In the genomic region with DNA sequence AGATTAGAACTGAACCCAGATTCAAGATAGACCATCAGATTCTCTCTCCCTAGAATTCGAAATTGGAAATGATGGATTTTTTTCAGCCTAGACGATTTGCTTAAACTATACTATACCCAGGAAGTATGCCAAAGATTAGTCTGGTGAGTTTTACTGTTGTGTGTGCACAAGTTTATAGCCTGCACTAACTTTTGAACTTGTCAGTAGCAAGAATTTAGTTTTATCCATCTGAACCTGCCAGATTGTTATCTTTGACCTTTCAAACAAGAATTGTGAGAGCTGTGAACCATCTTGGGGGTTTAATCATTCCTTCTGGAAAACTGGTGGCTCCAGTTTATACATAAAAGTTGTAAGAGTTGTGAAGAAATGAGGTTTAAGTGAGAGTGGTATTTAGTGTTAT, we compare ENCODE assay signal across 14 cellular contexts.
A peak's percentile ranks its signal among the peaks of the same experiment; 100 is the strongest.
DNase-seq lines count a peak whose midpoint lies in the region; ATAC-seq and TF ChIP-seq lines count a peak whose summit lies in the region.
"Had no signal": no experiment of that assay in that cellular context is flagged by ENCODE, and none has a peak within 500 bp of the region (broad histone marks: within the 10 kb centered on the region; RNA-seq: fewer than 3 reads in every experiment).

No MANE protein-coding gene starts in this region.

- no peaks in the 10 kb centered on the region for H3K36me3 Mint-ChIP-seq in nephron (ENCODE audit: low read depth)

- no peak overlapping the region for H3K4me3 ChIP-seq in transverse colon
- H3K4me3 ChIP-seq: GM12878, GM23338 had no signal

- no peak overlapping the region for H3K4me3 Mint-ChIP-seq in nephron
- H3K4me3 Mint-ChIP-seq: B cell; CD4-positive, alpha-beta T cell; GM23338 had no signal

- peak overlapping the region; percentile 38 to 48 (median 44) for H3K27ac Mint-ChIP-seq in nephron
- H3K27ac Mint-ChIP-seq: B cell; CD4-positive, alpha-beta T cell; GM23338 had no signal

- no peak for TF ChIP-seq EP300 in transverse colon (IDR thresholded peaks at IDR 0.05; ENCODE audit: low read depth)

- H3K9me3 ChIP-seq in transverse colon: no peaks in the 10 kb centered on the region

- H3K27me3 Mint-ChIP-seq in nephron (ENCODE audit: low read depth): no peaks in the 10 kb centered on the region

- H3K9me3 Mint-ChIP-seq in nephron: peaks cover 4% of the 10 kb centered on the region
- H3K9me3 Mint-ChIP-seq: CD4-positive, alpha-beta T cell; GM23338 had no signal

- peak; percentile 91 for ATAC-seq in left colon
- ATAC-seq: HepG2 had no signal

- no peaks in the 10 kb centered on the region for H3K36me3 ChIP-seq in transverse colon

- intact Hi-C loops in left colon (cut with DNase I, micrococcal nuclease) (no loop called here), transverse colon (cut with DNase I; ENCODE audit: low total_unique reads) (no loop called here)

- H3K27me3 ChIP-seq in transverse colon: no peaks in the 10 kb centered on the region

- peaks cover 0 to 30% (median 0%) of the 10 kb centered on the region in 4 donors for H3K4me1 ChIP-seq in transverse colon

- in situ Hi-C loops in transverse colon (cut with MboI; ENCODE audit: low pct_ligation_motif_present in 1 of 4, low pct_unique_long_range_greater_than_20kb in 1 of 4, low sequenced_read_pairs in 3 of 4): no loop called here

- peak overlapping the region; percentile 33 for H3K27ac ChIP-seq in VCaP
- peak overlapping the region; percentile 2 to 40 (median 20) for H3K27ac ChIP-seq in transverse colon

- no peak for TF ChIP-seq POLR2A in transverse colon (IDR thresholded peaks at IDR 0.05)

- TF ChIP-seq CTCF in VCaP (conservative IDR thresholded peaks at IDR 0.05): no peak
- no peak for TF ChIP-seq CTCF in nephron (IDR thresholded peaks at IDR 0.05; ENCODE audit: unreplicated experiment in 3 of 3)
- no peak for TF ChIP-seq CTCF in transverse colon (IDR thresholded peaks at IDR 0.05)

- H3K4me1 Mint-ChIP-seq in nephron: peaks cover 57% of the 10 kb centered on the region
- H3K4me1 Mint-ChIP-seq: B cell had no signal

- WGBS in transverse colon (ENCODE audit: low coverage in 1 of 2), 2 donors: 0 to 25% methylated on average over 2 of the region's 2 CpGs

- DNase-seq in left colon: no peak
- DNase-seq in transverse colon: no peak
- DNase-seq in activated CD4-positive, alpha-beta T cell treated with anti-CD3 and anti-CD28 coated beads, Interleukin-2, amount 50 U/mL, for 1 hour: no peak
- DNase-seq in mucosa of gallbladder (ENCODE audit: low spot score): no peak
- no peak for DNase-seq in mesenteric fat pad (ENCODE audit: low spot score)
- DNase-seq: C1 segment of cervical spinal cord; Calu3; CD4-positive, alpha-beta T cell had no signal
